In the genomic region with DNA sequence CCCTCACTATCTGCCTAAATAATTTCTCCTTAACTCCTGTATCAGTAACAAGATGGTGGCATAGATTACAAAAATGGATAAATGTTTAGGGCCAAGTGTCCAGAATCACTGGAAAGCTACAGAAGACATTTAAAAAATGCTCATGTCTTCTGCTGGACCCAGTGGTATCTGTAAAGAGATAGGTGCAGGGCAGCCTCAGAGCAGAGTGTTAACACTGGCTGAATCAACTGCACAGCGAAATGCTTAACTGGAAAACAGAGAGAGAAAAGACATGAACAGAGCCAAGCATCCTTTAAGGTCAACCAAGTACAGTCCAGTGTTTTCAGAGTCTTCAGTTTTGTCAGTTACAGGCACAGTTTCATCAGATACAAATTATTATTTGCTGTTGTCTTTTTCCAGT, we compare ENCODE assay signal across 14 cellular contexts.
DNase-seq lines count a peak whose midpoint lies in the region; ATAC-seq, FAIRE-seq and TF ChIP-seq lines count a peak whose summit lies in the region.
"Had no signal": no experiment of that assay in that cellular context is flagged by ENCODE, and none has a peak within 500 bp of the region (broad histone marks: within the 10 kb centered on the region; RNA-seq: fewer than 3 reads in every experiment).

No MANE protein-coding gene starts in this region.

- H3K4me1 ChIP-seq in BE2C, result peaks cover 4% of the 10 kb centered on the region; the same call in 1 of the 2 replicates
- H3K4me1 ChIP-seq in pancreas, result no peaks in the 10 kb centered on the region
- H3K4me1 ChIP-seq: BLaER1 had no signal

- FAIRE-seq in pancreas (lab: Jason Lieb, UNC), result no peak
- FAIRE-seq: GM12892, HepG2, HTR-8/SVneo had no signal

- 31 to 52% methylated on average over 1 of the region's 1 CpG for WGBS in pancreas, 2 donors

- H3K9me3 ChIP-seq in BE2C (no peaks in the 10 kb centered on the region), pancreas (no peaks in the 10 kb centered on the region)
- H3K9me3 ChIP-seq: BLaER1 had no signal

- intact Hi-C loops in pancreas (cut with DNase I), result no loop called here

- TF ChIP-seq CTCF in BE2C (IDR thresholded peaks at IDR 0.05; ENCODE audit: low read depth, low read length) (no peak), pancreas (IDR thresholded peaks at IDR 0.05) (no peak)

- peak; percentile 30 to 59 (median 48) for ATAC-seq in pancreas
- ATAC-seq in HG03520 (IDR thresholded peaks at IDR 0.05; ENCODE audit: unreplicated experiment), result no peak
- no peak for ATAC-seq in HG02938 (IDR thresholded peaks at IDR 0.05; ENCODE audit: unreplicated experiment)
- ATAC-seq: HepG2 had no signal

- H3K27ac ChIP-seq in pancreas, result peak overlapping the region in 3 of 4 donors; percentile 25 to 68 (median 27)
- H3K27ac ChIP-seq: BLaER1 had no signal

- no peaks in the 10 kb centered on the region for H3K36me3 ChIP-seq in BE2C
- H3K36me3 ChIP-seq in pancreas, result no peaks in the 10 kb centered on the region
- H3K36me3 ChIP-seq: BLaER1 had no signal

- H3K27me3 ChIP-seq in BE2C (no peaks in the 10 kb centered on the region), pancreas (no peaks in the 10 kb centered on the region)
- H3K27me3 ChIP-seq: BLaER1 had no signal

- H3K4me3 ChIP-seq in BE2C (ENCODE audit: low read depth, low read length), result peak overlapping the region; percentile 27
- H3K4me3 ChIP-seq in pancreas, result peak overlapping the region in 3 of 4 donors; percentile 1 to 24 (median 22)
- H3K4me3 ChIP-seq: BLaER1, GM23338 had no signal

- DNase-seq in BE2C (no peak), CMK (ENCODE audit: low read depth) (peak; percentile 31), OCI-M1 (lab: John Stamatoyannopoulos, UW) (peak; percentile 78), pancreas (no peak)
- DNase-seq: CD4-positive, alpha-beta T cell; GDM1; H7 had no signal

Comparison
In these comparisons a context has a peak if more than half of its experiments do, and no peak if none do; other contexts are left out.
1. DNase-seq: peak in CMK (single experiment) and OCI-M1 (single experiment); none in BE2C (single experiment) and pancreas (0 of 6).
2. ATAC-seq: peak in pancreas (4 of 4); none in HG03520 (single experiment) and HG02938 (single experiment).